In genomic region chr2:145777297-145777696, GRCh38 we compare ENCODE assay signal across 1 cellular context.
TF ChIP-seq lines count a peak whose summit lies in the region.

No MANE protein-coding gene starts in this region.

TF ChIP-seq in IMR-90, 13 proteins besides CTCF, POLR2A, EP300 and RAD21:
- TF ChIP-seq NFE2L2 (IDR thresholded peaks at IDR 0.05; ENCODE audit: low read depth, low read length) (no peak), FOS (IDR thresholded peaks at IDR 0.05; ENCODE audit: low read depth, low read length) (peak; percentile 56; the same call in 1 of the 2 replicates)
